19 cellular contexts compared by ENCODE assay signal in genomic region chr6:155635416-155635815, GRCh38.
A peak's percentile ranks its signal among the peaks of the same experiment; 100 is the strongest.
DNase-seq lines count a peak whose midpoint lies in the region; FAIRE-seq and TF ChIP-seq lines count a peak whose summit lies in the region.
"Had no signal": no experiment of that assay in that cellular context is flagged by ENCODE, and none has a peak within 500 bp of the region (broad histone marks: within the 10 kb centered on the region; RNA-seq: fewer than 3 reads in every experiment).

No MANE protein-coding gene starts in this region.

- 0% methylated on average over 3 of the region's 3 CpGs for WGBS in mammary epithelial cell (ENCODE audit: low coverage, missing lambda C conversion rate)

- H4K20me1 ChIP-seq in mammary epithelial cell (ENCODE audit: insufficient read depth, low read length): no peaks in the 10 kb centered on the region

- FAIRE-seq in GM12892 (lab: Jason Lieb, UNC): peak; percentile 24
- FAIRE-seq: G401.6, GM12878, GM18507 had no signal

- TF ChIP-seq POLR2A in GM12892 (IDR thresholded peaks at IDR 0.05; ENCODE audit: low read depth, low read length): no peak

- H3K36me3 ChIP-seq in WERI-Rb-1 (no peaks in the 10 kb centered on the region), mammary epithelial cell (ENCODE audit: insufficient read depth, low read length) (no peaks in the 10 kb centered on the region)

- H3K9me3 ChIP-seq in WERI-Rb-1 (ENCODE audit: severe bottlenecking) (no peaks in the 10 kb centered on the region), mammary epithelial cell (replicated peaks; ENCODE audit: insufficient read depth, low read length) (no peaks in the 10 kb centered on the region)
- H3K9me3 ChIP-seq: Caco-2 had no signal

- in situ Hi-C loops in mammary epithelial cell (cut with MboI; ENCODE audit: low sequenced_read_pairs in 2 of 2): no loop called here

- H3K4me3 ChIP-seq in WERI-Rb-1 (ENCODE audit: low read depth, low read length) (no peak overlapping the region), mammary epithelial cell (replicated peaks in 1 of 3; ENCODE audit: insufficient read depth in 1 of 3, low read depth in 2 of 3, low read length in 3 of 3) (no peak overlapping the region)
- H3K4me3 ChIP-seq: GM12878, GM23338 had no signal

- H3K9ac ChIP-seq in mammary epithelial cell (ENCODE audit: insufficient read depth, low read length): no peak overlapping the region

- TF ChIP-seq CTCF in WERI-Rb-1 (IDR thresholded peaks at IDR 0.05; ENCODE audit: low read depth, low read length) (no peak), mammary epithelial cell (conservative IDR thresholded peaks at IDR 0.05 in 1 of 2, IDR thresholded peaks at IDR 0.05 in 1 of 2; ENCODE audit: extremely low read depth in 1 of 2, insufficient read depth in 1 of 2, low read depth in 1 of 2, low read length in 2 of 2) (no peak)

- CTCF ChIA-PET in mammary epithelial cell (lab: Charles Lee; ENCODE audit: low non-redundant PET): no interaction called here

- intact Hi-C loops in mammary epithelial cell (cut with micrococcal nuclease): no loop called here

- no peak for DNase-seq in GM12892 (ENCODE audit: insufficient read length)
- DNase-seq in M059J (ENCODE audit: low read depth): peak; percentile 4
- peak; percentile 29 for DNase-seq in WERI-Rb-1
- peak; percentile 43 for DNase-seq in kidney tubule cell (ENCODE audit: low spot score)
- DNase-seq in amygdala (lab: John Stamatoyannopoulos, UW): no peak
- DNase-seq in SW 1271 (lab: John Stamatoyannopoulos, UW): no peak
- DNase-seq in mammary epithelial cell: no peak
- no peak for DNase-seq in activated CD4-positive, CD25-positive, alpha-beta regulatory T cell (lab: John Stamatoyannopoulos, UW)
- DNase-seq: C1 segment of cervical spinal cord; Caco-2; CD4-positive, CD25-positive, alpha-beta regulatory T cell; CD8-positive, alpha-beta T cell; DMS153; DND-41; H9 had no signal

- no peak overlapping the region for H2AFZ ChIP-seq in mammary epithelial cell (ENCODE audit: low read depth, low read length)
- H2AFZ ChIP-seq: GM23338 had no signal

- H3K4me2 ChIP-seq in mammary epithelial cell (ENCODE audit: insufficient read depth, low read depth, low read length): no peak overlapping the region
- H3K4me2 ChIP-seq: GM23338 had no signal

- H3K79me2 ChIP-seq in mammary epithelial cell (ENCODE audit: insufficient read depth, low read length): no peaks in the 10 kb centered on the region

- H3K4me1 ChIP-seq in mammary epithelial cell (ENCODE audit: insufficient read depth, low read length): no peaks in the 10 kb centered on the region

- dilution Hi-C loops in mammary epithelial cell (cut with HindIII; ENCODE audit: low sequenced_read_pairs): no loop called here

- H3K27ac ChIP-seq in WERI-Rb-1 (no peak overlapping the region), mammary epithelial cell (ENCODE audit: insufficient read depth, low read depth, low read length) (no peak overlapping the region)

- no TSS peak for BruUV-seq in mammary epithelial cell (replicated peaks; lab: Mats Ljungman, UMichigan)

- H3K27me3 ChIP-seq in WERI-Rb-1 (ENCODE audit: insufficient read depth, low read depth, severe bottlenecking): no peaks in the 10 kb centered on the region
- H3K27me3 ChIP-seq in mammary epithelial cell (ENCODE audit: insufficient read depth, low read length): no peaks in the 10 kb centered on the region

Comparison
In these comparisons a context has a peak if more than half of its experiments do, and no peak if none do; other contexts are left out.
1. DNase-seq: peak in M059J (single experiment), WERI-Rb-1 (single experiment) and kidney tubule cell (single experiment); none in GM12892 (single experiment), amygdala (0 of 56), SW 1271 (0 of 2), mammary epithelial cell (single experiment) and activated CD4-positive, CD25-positive, alpha-beta regulatory T cell (0 of 4).